Comparison of ENCODE assay signal across 1 cellular context in genomic region chr14:38618514-38618913, GRCh38.
TF ChIP-seq lines count a peak whose summit lies in the region.

No MANE protein-coding gene starts in this region.

TF ChIP-seq in SK-N-SH, 30 proteins besides CTCF, POLR2A, EP300 and RAD21 (continued from another document):
- TF ChIP-seq REST (IDR thresholded peaks at IDR 0.05; ENCODE audit: low read depth, low read length) (no peak), RCOR1 (IDR thresholded peaks at IDR 0.05; ENCODE audit: low read length) (no peak), FOXM1 (IDR thresholded peaks at IDR 0.05; ENCODE audit: low read depth) (no peak), TAF1 (IDR thresholded peaks at IDR 0.05; ENCODE audit: borderline replicate concordance, low read depth, low read length) (no peak), MAX (IDR thresholded peaks at IDR 0.05; ENCODE audit: low read depth) (no peak), USF1 (IDR thresholded peaks at IDR 0.05; ENCODE audit: borderline replicate concordance, low read depth) (no peak), FOXJ3 (CRISPR knock-in tag; IDR thresholded peaks at IDR 0.05) (no peak), FOSL2 (IDR thresholded peaks at IDR 0.05; ENCODE audit: borderline replicate concordance, low read depth) (no peak), EZH2phosphoT487 (IDR thresholded peaks at IDR 0.05; ENCODE audit: borderline replicate concordance, low read depth) (no peak), TEAD4 (IDR thresholded peaks at IDR 0.05; ENCODE audit: borderline replicate concordance, insufficient read depth) (no peak), NFIC (IDR thresholded peaks at IDR 0.05; ENCODE audit: borderline replicate concordance) (no peak), GATA2 (CRISPR knock-in tag; IDR thresholded peaks at IDR 0.05) (no peak)
TF ChIP-seq in SK-N-SH: peak in this region for 0.
